ENCODE assay signal across 8 cellular contexts in genomic region chr11:116499396-116500001, GRCh38.
A peak's percentile ranks its signal among the peaks of the same experiment; 100 is the strongest.
DNase-seq lines count a peak whose midpoint lies in the region; ATAC-seq and TF ChIP-seq lines count a peak whose summit lies in the region.

No MANE protein-coding gene starts in this region.

- no peak overlapping the region for H3K27ac Mint-ChIP-seq in activated CD4-positive, alpha-beta memory T cell treated with anti-CD3 and anti-CD28 coated beads for 36 hours
- H3K27ac Mint-ChIP-seq in progenitor cell of endocrine pancreas (no peak overlapping the region), immature natural killer cell (no peak overlapping the region)

- no peak overlapping the region for H3K4me3 Mint-ChIP-seq in activated CD4-positive, alpha-beta memory T cell treated with anti-CD3 and anti-CD28 coated beads for 36 hours
- no peak overlapping the region for H3K4me3 Mint-ChIP-seq in progenitor cell of endocrine pancreas (ENCODE audit: low read depth)
- H3K4me3 Mint-ChIP-seq in immature natural killer cell = no peak overlapping the region

- peak; percentile 73 for DNase-seq in AG08396 (ENCODE audit: low spot score)
- peak; percentile 86 for DNase-seq in GM13977 (ENCODE audit: low spot score)
- peak; percentile 58 to 80 for DNase-seq in NCI-H446 (lab: John Stamatoyannopoulos, UW)
- peak; percentile 72 for DNase-seq in activated CD4-positive, alpha-beta memory T cell treated with anti-CD3 and anti-CD28 coated beads for 36 hours
- DNase-seq in glomerular visceral epithelial cell (ENCODE audit: extremely low spot score) = peak; percentile 45
- peak; percentile 77 for DNase-seq in progenitor cell of endocrine pancreas (ENCODE audit: low spot score, unreplicated experiment)
- no peak for DNase-seq in immature natural killer cell

- TF ChIP-seq CTCF in GM13977 (IDR thresholded peaks at IDR 0.05; ENCODE audit: extremely low read depth, insufficient read depth, missing control alignments) = peak; percentile 68
- peak; percentile 82 for TF ChIP-seq CTCF in progenitor cell of endocrine pancreas (IDR thresholded peaks at IDR 0.05; ENCODE audit: unreplicated experiment)

- H3K9me3 Mint-ChIP-seq in activated CD4-positive, alpha-beta memory T cell treated with anti-CD3 and anti-CD28 coated beads for 36 hours = no peaks in the 10 kb centered on the region
- H3K9me3 Mint-ChIP-seq in progenitor cell of endocrine pancreas (ENCODE audit: low read depth) (no peaks in the 10 kb centered on the region), immature natural killer cell (no peaks in the 10 kb centered on the region)

- H3K4me1 Mint-ChIP-seq in activated CD4-positive, alpha-beta memory T cell treated with anti-CD3 and anti-CD28 coated beads for 36 hours (ENCODE audit: low read depth) = no peaks in the 10 kb centered on the region
- H3K4me1 Mint-ChIP-seq in progenitor cell of endocrine pancreas (ENCODE audit: low read depth) (no peaks in the 10 kb centered on the region), immature natural killer cell (no peaks in the 10 kb centered on the region)

- no peak for ATAC-seq in HG02763 (IDR thresholded peaks at IDR 0.05; ENCODE audit: unreplicated experiment)

- intact Hi-C loops in activated CD4-positive, alpha-beta memory T cell treated with anti-CD3 and anti-CD28 coated beads for 36 hours (cut with micrococcal nuclease) = no loop called here

- H3K27me3 Mint-ChIP-seq in activated CD4-positive, alpha-beta memory T cell treated with anti-CD3 and anti-CD28 coated beads for 36 hours = peaks cover 37% of the 10 kb centered on the region
- peaks cover 67% of the 10 kb centered on the region for H3K27me3 Mint-ChIP-seq in progenitor cell of endocrine pancreas
- peaks cover 6 to 19% (median 6%) of the 10 kb centered on the region in 3 donors for H3K27me3 Mint-ChIP-seq in immature natural killer cell (ENCODE audit: low read depth in 3 of 3)

- in situ Hi-C loops in GM13977 (cut with MboI; ENCODE audit: low pct_unique_long_range_greater_than_20kb, low sequenced_read_pairs, unreplicated experiment) = no loop called here

- POLR2A ChIA-PET in activated CD4-positive, alpha-beta memory T cell treated with anti-CD3 and anti-CD28 coated beads for 36 hours (lab: Charles Lee) = no interaction called here

- CTCF ChIA-PET in activated CD4-positive, alpha-beta memory T cell treated with anti-CD3 and anti-CD28 coated beads for 36 hours (lab: Charles Lee) = interaction anchor here (0.7 to 2.3 kb wide), 9 partner anchors 8 to 142 kb away, joined by 3 to 8 read pairs (median 4); no protein-coding TSS in a partner anchor

- no peaks in the 10 kb centered on the region for H3K36me3 Mint-ChIP-seq in activated CD4-positive, alpha-beta memory T cell treated with anti-CD3 and anti-CD28 coated beads for 36 hours
- H3K36me3 Mint-ChIP-seq in progenitor cell of endocrine pancreas (ENCODE audit: insufficient read depth) = no peaks in the 10 kb centered on the region
- H3K36me3 Mint-ChIP-seq in immature natural killer cell = no peaks in the 10 kb centered on the region

Comparison
In these comparisons a context has a peak if more than half of its experiments do, and no peak if none do; other contexts are left out.
1. DNase-seq: peak in AG08396 (single experiment), GM13977 (single experiment), NCI-H446 (2 of 2), activated CD4-positive, alpha-beta memory T cell treated with anti-CD3 and anti-CD28 coated beads for 36 hours (single experiment), glomerular visceral epithelial cell (single experiment) and progenitor cell of endocrine pancreas (single experiment); none in immature natural killer cell (0 of 3).